ENCODE assay signal across 10 cellular contexts in the genomic region with DNA sequence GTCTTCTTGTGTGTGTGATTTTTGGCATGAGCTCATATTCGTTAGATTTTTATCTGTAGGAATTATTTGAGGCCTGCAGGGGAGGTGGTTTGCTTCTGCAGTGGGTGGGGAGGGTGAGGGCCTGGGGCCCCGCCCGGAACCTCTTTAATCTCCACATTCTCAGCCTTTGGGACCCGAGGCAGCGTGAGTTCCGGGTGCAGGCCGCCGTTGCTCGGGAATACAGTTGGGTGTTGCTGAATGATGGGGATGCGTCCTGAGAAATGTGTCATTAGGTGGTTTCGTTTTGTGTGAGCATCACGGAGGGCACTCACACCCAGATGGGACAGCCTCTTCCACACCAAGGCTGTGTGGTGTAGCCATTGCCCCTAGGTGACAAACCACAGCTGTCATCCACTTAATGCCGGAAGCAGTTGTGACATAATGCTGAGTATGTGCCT. TPM values are rescaled to one million over a fixed set of nuclear protein-coding genes. Genes with fewer than 3 reads are reported as not detected.
A peak's percentile ranks its signal among the peaks of the same experiment; 100 is the strongest.
DNase-seq lines count a peak whose midpoint lies in the region; ATAC-seq and TF ChIP-seq lines count a peak whose summit lies in the region.
"Had no signal": no experiment of that assay in that cellular context is flagged by ENCODE, and none has a peak within 500 bp of the region (broad histone marks: within the 10 kb centered on the region; RNA-seq: fewer than 3 reads in every experiment).

No MANE protein-coding gene starts in this region.

- peak overlapping the region; percentile 89 to 99 (median 97) for H3K27ac Mint-ChIP-seq in CD4-positive, alpha-beta memory T cell

- no peak overlapping the region for H3K4me2 ChIP-seq in Karpas-422 (ENCODE audit: low read depth, low read length, poor library complexity, severe bottlenecking)

- H3K9ac ChIP-seq in Karpas-422 (ENCODE audit: low read length): no peak overlapping the region

- H3K9me2 ChIP-seq in Karpas-422 (replicated peaks; ENCODE audit: insufficient read depth, low read length): no peaks in the 10 kb centered on the region

- no peaks in the 10 kb centered on the region for H4K20me1 ChIP-seq in Karpas-422 (ENCODE audit: insufficient read depth, low read depth, low read length)

- CTCF ChIA-PET in CD4-positive, alpha-beta memory T cell (lab: Charles Lee; ENCODE audit: partially characterized antibody): interaction anchor here (1.5 to 3.4 kb wide), 5 partner anchors 10 to 115 kb away, joined by 3 to 16 read pairs (median 7); partner anchors contain the start of gene D2HGDH

- no peaks in the 10 kb centered on the region for H3K9me3 ChIP-seq in CD4-positive, alpha-beta memory T cell (ENCODE audit: control insufficient read depth in 1 of 2, low read length in 2 of 2)
- no peaks in the 10 kb centered on the region for H3K9me3 ChIP-seq in neutrophil
- peaks cover 10% of the 10 kb centered on the region for H3K9me3 ChIP-seq in Karpas-422 (ENCODE audit: low read length)

- peaks cover 42% of the 10 kb centered on the region for H3K4me1 ChIP-seq in CD4-positive, alpha-beta memory T cell (ENCODE audit: insufficient read depth, low read length)
- peaks cover 22 to 23% of the 10 kb centered on the region in 2 experiments for H3K4me1 ChIP-seq in neutrophil (ENCODE audit: control insufficient read depth in 1 of 2, insufficient read depth in 1 of 2, low read depth in 1 of 2, low read length in 1 of 2)
- no peaks in the 10 kb centered on the region for H3K4me1 ChIP-seq in Karpas-422 (ENCODE audit: low read length)

- intact Hi-C loops in CD4-positive, alpha-beta memory T cell (cut with micrococcal nuclease): loop anchor here (5.0 kb wide), 3 partner anchors 39 to 94 kb away; partner anchors contain the start of gene PDCD1

- H3K27me3 Mint-ChIP-seq in CD4-positive, alpha-beta memory T cell: no peaks in the 10 kb centered on the region

- H3K79me2 ChIP-seq in Karpas-422 (ENCODE audit: low read length): no peaks in the 10 kb centered on the region

- H3K36me3 Mint-ChIP-seq in CD4-positive, alpha-beta memory T cell: peaks cover 24% of the 10 kb centered on the region in 2 donors

- peak overlapping the region; percentile 59 to 85 (median 83) for H3K4me3 Mint-ChIP-seq in CD4-positive, alpha-beta memory T cell

- H3K27me3 ChIP-seq in CD4-positive, alpha-beta memory T cell (ENCODE audit: insufficient read depth, low read length): no peaks in the 10 kb centered on the region
- no peaks in the 10 kb centered on the region for H3K27me3 ChIP-seq in neutrophil
- no peaks in the 10 kb centered on the region for H3K27me3 ChIP-seq in Karpas-422 (ENCODE audit: low read length)

- ATAC-seq in HG03460 (IDR thresholded peaks at IDR 0.05; ENCODE audit: unreplicated experiment): no peak

- peaks cover 0 to 6% (median 0%) of the 10 kb centered on the region in 8 donors for H3K9me3 Mint-ChIP-seq in CD4-positive, alpha-beta memory T cell

- no peaks in the 10 kb centered on the region for H3K36me3 ChIP-seq in CD4-positive, alpha-beta memory T cell (ENCODE audit: insufficient read depth, low read length)
- H3K36me3 ChIP-seq in neutrophil (peaks cover 14% of the 10 kb centered on the region), Karpas-422 (ENCODE audit: insufficient read depth, low read length) (peaks cover 28% of the 10 kb centered on the region)

- H3K27ac ChIP-seq in CD4-positive, alpha-beta memory T cell (ENCODE audit: low read depth, low read length): peak overlapping the region; percentile 56
- H3K27ac ChIP-seq in neutrophil (peak overlapping the region; percentile 57), Karpas-422 (ENCODE audit: low read length) (no peak overlapping the region)

- no peak for TF ChIP-seq CTCF in neutrophil (IDR thresholded peaks at IDR 0.05)

- POLR2A ChIA-PET in CD4-positive, alpha-beta memory T cell (lab: Charles Lee; ENCODE audit: partially characterized antibody): interaction anchor here (0.6 to 3.0 kb wide), 18 partner anchors 9 to 116 kb away, joined by 3 to 26 read pairs (median 7); partner anchors contain the start of genes D2HGDH, DTYMK, ING5 and PDCD1

- peaks cover 27 to 51% (median 35%) of the 10 kb centered on the region in 4 donors for H3K4me1 Mint-ChIP-seq in CD4-positive, alpha-beta memory T cell

- H2AFZ ChIP-seq in Karpas-422 (ENCODE audit: low read length): no peak overlapping the region

- DNase-seq in CD4-positive, alpha-beta memory T cell: peak; percentile 78 to 92 (median 85)
- DNase-seq in NOMO-1 treated with DMSO at 0.1 percent for 48 hours (lab: John Stamatoyannopoulos, UW; ENCODE audit: unreplicated experiment) (peak; percentile 40), activated T-helper 1 cell treated with Interleukin-2 at 50 U/mL for 16 hours (ENCODE audit: low read depth) (peak; percentile 51), Karpas-422 (no peak), SHP77 (lab: John Stamatoyannopoulos, UW) (no peak), NCI-H1048 (lab: John Stamatoyannopoulos, UW) (no peak)
- DNase-seq: cerebellar nuclear complex, NCI-H446 had no signal

- H3K4me3 ChIP-seq in CD4-positive, alpha-beta memory T cell (ENCODE audit: low read length in 2 of 2): peak overlapping the region in 1 of 2 donors; percentile 46
- no peak overlapping the region for H3K4me3 ChIP-seq in neutrophil (ENCODE audit: low read depth in 1 of 2, low read length in 1 of 2)
- no peak overlapping the region for H3K4me3 ChIP-seq in Karpas-422 (ENCODE audit: low read length)

RNA-seq across cellular contexts. Expression of gene GAL3ST2, which starts 13.7 kb away (rescaled TPM):
- total RNA-seq in CD4-positive, alpha-beta memory T cell: under 1 TPM in 1 of 2 experiments, not detected in 1; 0.39 TPM
- under 1 TPM in 1 of 2 donors, not detected in 1; 0.14 TPM for polyA plus RNA-seq in CD4-positive, alpha-beta memory T cell
- total RNA-seq in Karpas-422 (2014; rRNA removed; shearing (Covaris generic); ENCODE audit: low replicate concordance): not detected in 2 replicates

RNA-seq across cellular contexts. Expression of gene D2HGDH, which starts 28.5 kb away (rescaled TPM):
- 10 to 100 TPM; 48.7 to 53.9 TPM for total RNA-seq in CD4-positive, alpha-beta memory T cell
- 1 to 10 TPM in 1 of 2 donors, under 1 TPM in 1; 0.93 to 5.9 TPM for polyA plus RNA-seq in CD4-positive, alpha-beta memory T cell
- total RNA-seq in Karpas-422 (2014; rRNA removed; shearing (Covaris generic); ENCODE audit: low replicate concordance): 21.2 and 35.9 TPM in 2 replicates

RNA-seq across cellular contexts. Expression of gene NEU4, which starts 46.0 kb away (rescaled TPM):
- total RNA-seq in CD4-positive, alpha-beta memory T cell: under 1 TPM in 1 of 2 experiments, not detected in 1; 0.14 TPM
- 1 to 10 TPM in 1 of 2 donors, not detected in 1; 1.3 TPM for polyA plus RNA-seq in CD4-positive, alpha-beta memory T cell
- total RNA-seq in Karpas-422 (2014; rRNA removed; shearing (Covaris generic); ENCODE audit: low replicate concordance): not detected in 2 replicates

Comparison
In these comparisons a context has a peak if more than half of its experiments do, and no peak if none do; other contexts are left out.
1. DNase-seq: peak in CD4-positive, alpha-beta memory T cell (5 of 5), NOMO-1 treated with DMSO at 0.1 percent for 48 hours (single experiment) and activated T-helper 1 cell treated with Interleukin-2 at 50 U/mL for 16 hours (single experiment); none in Karpas-422 (single experiment), SHP77 (0 of 2) and NCI-H1048 (single experiment).